8 cellular contexts compared by ENCODE assay signal in genomic region chr15:59299919-59300617, GRCh38.
A peak's percentile ranks its signal among the peaks of the same experiment; 100 is the strongest.
DNase-seq lines count a peak whose midpoint lies in the region; ATAC-seq, FAIRE-seq and TF ChIP-seq lines count a peak whose summit lies in the region.

No MANE protein-coding gene starts in this region.

- intact Hi-C loops in transverse colon (cut with DNase I; ENCODE audit: low total_unique reads) = no loop called here

- peaks cover 10 to 70% (median 43%) of the 10 kb centered on the region in 4 donors for H3K4me1 ChIP-seq in transverse colon

- peak overlapping the region; percentile 58 to 85 (median 80) for H3K27ac ChIP-seq in transverse colon

- no peak for TF ChIP-seq EP300 in transverse colon (IDR thresholded peaks at IDR 0.05; ENCODE audit: low read depth)

- in situ Hi-C loops in transverse colon (cut with MboI; ENCODE audit: low pct_ligation_motif_present in 1 of 4, low pct_unique_long_range_greater_than_20kb in 1 of 4, low sequenced_read_pairs in 3 of 4) = no loop called here

- DNase-seq in GM12892 (ENCODE audit: insufficient read length) (peak; percentile 37), NOMO-1 treated with DMSO at 0.1 percent for 48 hours (lab: John Stamatoyannopoulos, UW; ENCODE audit: unreplicated experiment) (peak; percentile 97), pons (ENCODE audit: low spot score) (peak; percentile 91), transverse colon (peak; percentile 90), NCI-H2196 treated with DMSO at 0.1 percent for 48 hours (lab: John Stamatoyannopoulos, UW; ENCODE audit: unreplicated experiment) (no peak)
- DNase-seq in activated CD8-positive, alpha-beta memory T cell treated with anti-CD3 and anti-CD28 coated beads, Interleukin-2, amount 50 U/mL, for 4 hours = peak; percentile 63

- no peaks in the 10 kb centered on the region for H3K36me3 ChIP-seq in transverse colon

- TF ChIP-seq CTCF in transverse colon (IDR thresholded peaks at IDR 0.05) = no peak

- no peaks in the 10 kb centered on the region for H3K9me3 ChIP-seq in transverse colon

- WGBS in transverse colon (ENCODE audit: low coverage in 1 of 2), 2 donors = 25 to 100% methylated on average over 1 to 9 of the region's 9 CpGs

- H3K4me3 ChIP-seq in transverse colon = peak overlapping the region in 1 of 4 donors; percentile 13

- ATAC-seq in HG02678 (IDR thresholded peaks at IDR 0.05; ENCODE audit: unreplicated experiment) (peak; percentile 67), esophagus mucosa (peak; percentile 91)

- TF ChIP-seq POLR2A in GM12892 (IDR thresholded peaks at IDR 0.05; ENCODE audit: low read depth, low read length) (no peak), transverse colon (IDR thresholded peaks at IDR 0.05) (no peak)

- H3K27me3 ChIP-seq in transverse colon = no peaks in the 10 kb centered on the region

- FAIRE-seq in GM12892 (lab: Jason Lieb, UNC) = peak; percentile 85
